ENCODE assay signal across 37 cellular contexts in genomic region chr17:55676274-55676673, GRCh38. TPM values are rescaled to one million over a fixed set of nuclear protein-coding genes. Genes with fewer than 3 reads are reported as not detected.
"Had no signal": no experiment of that assay in that cellular context is flagged by ENCODE, and none has a peak within 500 bp of the region (broad histone marks: within the 10 kb centered on the region; RNA-seq: fewer than 3 reads in every experiment).

No MANE protein-coding gene starts in this region.

- H3K9me3 Mint-ChIP-seq: activated CD4-positive, alpha-beta memory T cell treated with anti-CD3 and anti-CD28 coated beads for 36 hours; activated T-cell treated with anti-CD3 and anti-CD28 coated beads, Interleukin-2, amount 50 U/mL, for 4 hours; activated T-helper 17 cell treated with anti-CD3 and anti-CD28 coated beads, Interleukin-2, amount 50 U/mL, for 72 hours; central memory CD8-positive, alpha-beta T cell had no signal

- H3K27me3 Mint-ChIP-seq: brain had no signal

- H3K4me3 ChIP-seq: adrenal gland, ascending aorta, cardiac muscle cell had no signal

- H3K27ac Mint-ChIP-seq: activated B cell treated with CpG ODN at 0.5 μM for 24 hours; activated CD4-positive, alpha-beta memory T cell treated with anti-CD3 and anti-CD28 coated beads for 36 hours; activated CD4-positive, alpha-beta T cell treated with anti-CD3 and anti-CD28 coated beads, Interleukin-2, amount 10 ng/mL, durations not matched to agents 24 days and 14 days; activated CD8-positive, alpha-beta T cell treated with anti-CD3 and anti-CD28 coated beads for 36 hours; activated naive CD4-positive, alpha-beta T cell treated with anti-CD3 and anti-CD28 coated beads for 36 hours; activated naive CD4-positive, alpha-beta T cell treated with anti-CD3 and anti-CD28 coated beads, Interleukin-2, amount 50 U/mL, for 72 hours; activated naive CD8-positive, alpha-beta T cell treated with anti-CD3 and anti-CD28 coated beads for 36 hours; activated T-cell treated with anti-CD3 and anti-CD28 coated beads, Interleukin-2, amount 50 U/mL, for 72 hours; activated T-helper 1 cell treated with anti-CD3 and anti-CD28 coated beads, Interleukin-12 subunit alpha, Interleukin-12 subunit beta, Interleukin-2, Interleukin-4 antibody, amounts not matched to agents 30 ng/mL and 10 ng/mL and 1 ng/mL, durations not matched to agents 14 hours and 24 hours and 36 hours; activated T-helper 17 cell treated with anti-CD3 and anti-CD28 coated beads, Interleukin-2, amount 50 U/mL, for 72 hours; brain; T-helper 1 cell treated with Interleukin-12 subunit alpha and Interleukin-12 subunit beta and Interleukin-4 antibody, amounts not matched to agents 30 μg/mL and 1 μg/mL, for 36 hours; T-helper 2 cell treated with Interferon-gamma antibody and Interleukin-4, amounts not matched to agents 5 μg/mL and 100 μg/mL, for 36 hours had no signal

- H3K36me3 ChIP-seq: adrenal gland, ascending aorta, cardiac muscle cell had no signal

- H3K4me1 ChIP-seq: ascending aorta had no signal

- H3K36me3 Mint-ChIP-seq: activated CD4-positive, alpha-beta memory T cell treated with anti-CD3 and anti-CD28 coated beads for 36 hours; activated naive CD4-positive, alpha-beta T cell treated with anti-CD3 and anti-CD28 coated beads, Interleukin-2, amount 50 U/mL, for 72 hours; activated naive CD8-positive, alpha-beta T cell treated with anti-CD3 and anti-CD28 coated beads for 36 hours; brain had no signal

- H3K27me3 ChIP-seq: adrenal gland, ascending aorta, cardiac muscle cell had no signal

- H3K9me3 ChIP-seq: adrenal gland, ascending aorta had no signal

- H3K4me1 Mint-ChIP-seq: activated B cell treated with CpG ODN at 0.5 μM for 24 hours; activated CD4-positive, alpha-beta T cell treated with anti-CD3 and anti-CD28 coated beads, Interleukin-2, amount 10 ng/mL, durations not matched to agents 24 days and 14 days; activated T-helper 17 cell treated with anti-CD3 and anti-CD28 coated beads, Interleukin-2, amount 50 U/mL, for 72 hours; central memory CD8-positive, alpha-beta T cell had no signal

- H3K27ac ChIP-seq: adrenal gland, ascending aorta, cardiac muscle cell, VCaP had no signal

- DNase-seq: activated B cell treated with CpG ODN at 0.5 μM for 24 hours; activated CD4-positive, alpha-beta memory T cell treated with anti-CD3 and anti-CD28 coated beads for 36 hours; activated CD4-positive, alpha-beta T cell treated with anti-CD3 and anti-CD28 coated beads for 4 hours; activated CD4-positive, alpha-beta T cell treated with anti-CD3 and anti-CD28 coated beads, Interleukin-2, amount 10 ng/mL, durations not matched to agents 24 days and 14 days; activated CD4-positive, alpha-beta T cell treated with anti-CD3 and anti-CD28 coated beads, Interleukin-2, amount 50 U/mL, for 1 hour; activated CD4-positive, alpha-beta T cell treated with anti-CD3 and anti-CD28 coated beads, Interleukin-2, amount 50 U/mL, for 4 hours; activated CD4-positive, CD25-positive, alpha-beta regulatory T cell treated with anti-CD3 and anti-CD28 coated beads, Interleukin-2, amount 50 U/mL, for 72 hours; activated CD8-positive, alpha-beta memory T cell treated with anti-CD3 and anti-CD28 coated beads, Interleukin-2, amount 50 U/mL, for 4 hours; activated CD8-positive, alpha-beta T cell treated with anti-CD3 and anti-CD28 coated beads for 36 hours; activated effector memory CD4-positive, alpha-beta T cell treated with anti-CD3 and anti-CD28 coated beads, Interleukin-2, amount 50 U/mL, for 16 hours; activated gamma-delta T cell treated with Interleukin-2 at 50 U/mL for 16 hours; activated naive CD4-positive, alpha-beta T cell; activated naive CD4-positive, alpha-beta T cell treated with anti-CD3 and anti-CD28 coated beads for 36 hours; activated naive CD4-positive, alpha-beta T cell treated with anti-CD3 and anti-CD28 coated beads, Interleukin-2, amount 50 U/mL, for 16 hours; activated naive CD8-positive, alpha-beta T cell treated with anti-CD3 and anti-CD28 coated beads for 36 hours; activated T-cell treated with anti-CD3 and anti-CD28 coated beads for 4 hours; activated T-cell treated with anti-CD3 and anti-CD28 coated beads, Interleukin-2, amount 50 U/mL, for 1 hour; activated T-cell treated with anti-CD3 and anti-CD28 coated beads, Interleukin-2, amount 50 U/mL, for 4 hours; activated T-cell treated with anti-CD3 and anti-CD28 coated beads, Interleukin-2, amount 50 U/mL, for 72 hours; adrenal gland; amniotic stem cell; caudate nucleus; cerebellar nuclear complex; T-helper 2 cell; T-helper 9 cell had no signal

- ATAC-seq: activated CD8-positive, alpha-beta T cell treated with anti-CD3 and anti-CD28 coated beads for 36 hours; activated naive CD4-positive, alpha-beta T cell treated with anti-CD3 and anti-CD28 coated beads, Interleukin-2, amount 50 U/mL, for 72 hours; activated T-cell treated with anti-CD3 and anti-CD28 coated beads, Interleukin-2, amount 50 U/mL, for 4 hours; activated T-cell treated with anti-CD3 and anti-CD28 coated beads, Interleukin-2, amount 50 U/mL, for 72 hours; activated T-helper 17 cell treated with anti-CD3 and anti-CD28 coated beads, Interleukin-2, amount 50 U/mL, for 72 hours had no signal

- H3K4me3 Mint-ChIP-seq: activated B cell treated with CpG ODN at 0.5 μM for 24 hours; activated CD4-positive, alpha-beta memory T cell treated with anti-CD3 and anti-CD28 coated beads for 36 hours; activated CD4-positive, alpha-beta T cell treated with anti-CD3 and anti-CD28 coated beads, Interleukin-2, amount 10 ng/mL, durations not matched to agents 24 days and 14 days; activated CD8-positive, alpha-beta T cell treated with anti-CD3 and anti-CD28 coated beads for 36 hours; activated naive CD4-positive, alpha-beta T cell treated with anti-CD3 and anti-CD28 coated beads for 36 hours; activated naive CD8-positive, alpha-beta T cell treated with anti-CD3 and anti-CD28 coated beads for 36 hours; activated T-cell treated with anti-CD3 and anti-CD28 coated beads, Interleukin-2, amount 50 U/mL, for 4 hours; activated T-cell treated with anti-CD3 and anti-CD28 coated beads, Interleukin-2, amount 50 U/mL, for 72 hours; activated T-helper 1 cell treated with anti-CD3 and anti-CD28 coated beads, Interleukin-12 subunit alpha, Interleukin-12 subunit beta, Interleukin-2, Interleukin-4 antibody, amounts not matched to agents 30 ng/mL and 10 ng/mL and 1 ng/mL, durations not matched to agents 14 hours and 24 hours and 36 hours; activated T-helper 17 cell treated with anti-CD3 and anti-CD28 coated beads, Interleukin-2, amount 50 U/mL, for 72 hours; central memory CD8-positive, alpha-beta T cell; T-helper 1 cell treated with Interleukin-12 subunit alpha and Interleukin-12 subunit beta and Interleukin-4 antibody, amounts not matched to agents 30 μg/mL and 1 μg/mL, for 36 hours; T-helper 2 cell treated with Interferon-gamma antibody and Interleukin-4, amounts not matched to agents 5 μg/mL and 100 μg/mL, for 36 hours had no signal

RNA-seq across cellular contexts. Expression of gene TMEM100, which starts 46.4 kb away (rescaled TPM):
- total RNA-seq: activated B cell treated with CpG ODN at 0.5 μM for 24 hours; activated CD4-positive, alpha-beta memory T cell treated with anti-CD3 and anti-CD28 coated beads for 36 hours; activated CD4-positive, alpha-beta T cell treated with anti-CD3 and anti-CD28 coated beads, Interleukin-2, amount 10 ng/mL, durations not matched to agents 24 days and 14 days; activated CD8-positive, alpha-beta memory T cell treated with anti-CD3 and anti-CD28 coated beads for 36 hours; activated CD8-positive, alpha-beta T cell treated with anti-CD3 and anti-CD28 coated beads for 36 hours; activated naive CD4-positive, alpha-beta T cell treated with anti-CD3 and anti-CD28 coated beads for 36 hours; activated naive CD4-positive, alpha-beta T cell treated with anti-CD3 and anti-CD28 coated beads, Interleukin-2, amount 50 U/mL, for 72 hours; activated naive CD8-positive, alpha-beta T cell treated with anti-CD3 and anti-CD28 coated beads for 36 hours; activated T-cell treated with anti-CD3 and anti-CD28 coated beads, Interleukin-2, amount 50 U/mL, for 4 hours; activated T-cell treated with anti-CD3 and anti-CD28 coated beads, Interleukin-2, amount 50 U/mL, for 72 hours; activated T-helper 1 cell treated with anti-CD3 and anti-CD28 coated beads, Interleukin-12 subunit alpha, Interleukin-12 subunit beta, Interleukin-2, Interleukin-4 antibody, amounts not matched to agents 30 ng/mL and 10 ng/mL and 1 ng/mL, durations not matched to agents 14 hours and 24 hours and 36 hours; activated T-helper 17 cell treated with anti-CD3 and anti-CD28 coated beads, Interleukin-2, amount 50 U/mL, for 72 hours; bronchial epithelial cell had no signal
- polyA plus RNA-seq: cardiac muscle cell had no signal
